ENCODE assay signal across 1 cellular context in genomic region chr20:53764416-53764800, GRCh38.
TF ChIP-seq lines count a peak whose summit lies in the region.

No MANE protein-coding gene starts in this region.

TF ChIP-seq in SK-N-SH, 30 proteins besides CTCF, POLR2A, EP300 and RAD21 (continued from another document):
- TF ChIP-seq MAX (IDR thresholded peaks at IDR 0.05; ENCODE audit: low read depth): no peak
- TF ChIP-seq RFX5 (IDR thresholded peaks at IDR 0.05; ENCODE audit: low read length): no peak
- no peak for TF ChIP-seq FOXM1 (IDR thresholded peaks at IDR 0.05; ENCODE audit: low read depth)
- no peak for TF ChIP-seq ELF1 (IDR thresholded peaks at IDR 0.05)
- no peak for TF ChIP-seq ZBTB33 (IDR thresholded peaks at IDR 0.05; ENCODE audit: borderline replicate concordance, low read depth)
- no peak for TF ChIP-seq FOXJ3 (CRISPR knock-in tag; IDR thresholded peaks at IDR 0.05)
- TF ChIP-seq RXRA (IDR thresholded peaks at IDR 0.05; ENCODE audit: borderline replicate concordance, low read depth): no peak
- TF ChIP-seq GATA2 (CRISPR knock-in tag; IDR thresholded peaks at IDR 0.05): no peak
- TF ChIP-seq TCF12 (IDR thresholded peaks at IDR 0.05): no peak
